Comparison of ENCODE assay signal across 8 cellular contexts in the genomic region with DNA sequence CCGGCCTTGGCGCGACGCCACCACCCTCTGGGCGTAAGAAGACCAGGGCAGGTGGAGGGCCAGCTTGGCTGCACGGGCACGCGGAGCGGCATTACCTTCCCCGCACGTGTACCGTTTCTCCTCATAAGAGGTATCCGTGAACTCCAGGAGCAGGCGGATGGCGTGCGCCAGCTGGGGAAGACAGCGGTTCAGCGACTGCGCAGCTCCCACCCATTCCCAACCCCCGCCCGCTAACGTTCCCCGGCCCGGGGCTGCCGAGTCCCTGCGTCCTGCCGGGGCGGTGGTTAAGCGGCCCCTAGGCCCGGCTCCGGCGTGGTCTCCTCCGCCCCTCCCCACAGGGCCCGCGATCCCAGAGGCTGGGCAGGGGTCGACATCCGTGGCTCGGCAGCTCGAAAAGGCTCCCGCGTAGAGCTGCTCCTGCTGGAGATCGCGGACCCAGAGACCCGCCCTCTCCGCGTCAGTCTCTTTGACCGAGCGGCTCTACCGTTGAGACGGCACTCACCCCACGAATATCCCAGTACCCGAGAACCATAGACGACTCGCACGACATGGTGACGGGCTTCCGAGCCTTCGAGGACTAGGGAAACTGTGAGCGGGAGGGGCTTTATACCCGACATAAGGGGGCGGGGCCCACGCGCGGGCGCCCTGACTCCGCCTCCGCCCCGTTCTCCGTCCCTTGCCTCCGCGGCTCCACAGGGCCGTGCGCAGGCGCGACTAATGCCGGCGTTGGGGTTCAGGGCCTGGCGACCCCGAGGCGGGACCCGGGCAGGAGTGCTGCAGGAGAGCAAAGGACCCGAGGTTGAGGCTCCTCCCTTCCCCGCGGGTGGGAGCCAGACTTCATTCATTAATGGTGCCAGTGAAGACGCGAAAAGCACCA. TPM values are rescaled to one million over a fixed set of nuclear protein-coding genes. Genes with fewer than 3 reads are reported as not detected.
DNase-seq lines count a peak whose midpoint lies in the region; ATAC-seq and TF ChIP-seq lines count a peak whose summit lies in the region.

No MANE protein-coding gene starts in this region.

- no peaks in the 10 kb centered on the region for H3K9me3 Mint-ChIP-seq in CD4-positive, alpha-beta memory T cell
- no peaks in the 10 kb centered on the region for H3K9me3 Mint-ChIP-seq in activated naive CD8-positive, alpha-beta T cell treated with anti-CD3 and anti-CD28 coated beads, Interleukin-2, amount 50 U/mL, for 24 hours

- peak overlapping the region; percentile 73 to 92 (median 87) for H3K4me3 Mint-ChIP-seq in CD4-positive, alpha-beta memory T cell
- H3K4me3 Mint-ChIP-seq in activated naive CD8-positive, alpha-beta T cell treated with anti-CD3 and anti-CD28 coated beads, Interleukin-2, amount 50 U/mL, for 24 hours = peak overlapping the region; percentile 76

- peak overlapping the region; percentile 64 for H4K91ac ChIP-seq in trophoblast cell (ENCODE audit: low read depth, low read length)

- peak overlapping the region; percentile 59 for H3K14ac ChIP-seq in trophoblast cell (ENCODE audit: low read length)

- H4K12ac ChIP-seq in trophoblast cell (ENCODE audit: low read depth, low read length) = peak overlapping the region; percentile 45

- CTCF ChIA-PET in CD4-positive, alpha-beta memory T cell (lab: Charles Lee; ENCODE audit: partially characterized antibody) = interaction anchor here (1.1 to 1.6 kb wide), 3 partner anchors 98 to 245 kb away, joined by 3 to 5 read pairs (median 4); a partner anchor contains a TSS

- H3K4me1 ChIP-seq in CD4-positive, alpha-beta memory T cell (ENCODE audit: insufficient read depth, low read length) = peaks cover 15% of the 10 kb centered on the region
- peaks cover 0 to 17% (median 12%) of the 10 kb centered on the region in 12 donors for H3K4me1 ChIP-seq in heart left ventricle
- peaks cover 5 to 11% of the 10 kb centered on the region in 2 experiments for H3K4me1 ChIP-seq in trophoblast cell (ENCODE audit: control insufficient read depth in 1 of 2, insufficient read depth in 2 of 2, low read length in 2 of 2)
- H3K4me1 ChIP-seq in tibial artery = peaks cover 0 to 16% (median 3%) of the 10 kb centered on the region in 4 donors

- H2AFZ ChIP-seq in trophoblast cell (ENCODE audit: insufficient read depth, low read length, poor library complexity) = peak overlapping the region; percentile 89

- H3K36me3 ChIP-seq in CD4-positive, alpha-beta memory T cell (ENCODE audit: insufficient read depth, low read length) = no peaks in the 10 kb centered on the region
- H3K36me3 ChIP-seq in heart left ventricle (peaks cover 0 to 27% (median 18%) of the 10 kb centered on the region in 9 donors), trophoblast cell (ENCODE audit: control insufficient read depth in 1 of 2, insufficient read depth in 2 of 2, low read length in 2 of 2) (peaks cover 4 to 17% of the 10 kb centered on the region in 2 experiments), tibial artery (peaks cover 7 to 19% (median 12%) of the 10 kb centered on the region in 3 donors)

- no peaks in the 10 kb centered on the region for H3K79me2 ChIP-seq in trophoblast cell (ENCODE audit: control insufficient read depth, insufficient read depth, low read length, poor library complexity)

- peaks cover 0 to 7% of the 10 kb centered on the region in 2 donors for H3K36me3 Mint-ChIP-seq in CD4-positive, alpha-beta memory T cell
- no peaks in the 10 kb centered on the region for H3K36me3 Mint-ChIP-seq in activated naive CD8-positive, alpha-beta T cell treated with anti-CD3 and anti-CD28 coated beads, Interleukin-2, amount 50 U/mL, for 24 hours (ENCODE audit: low read depth)

- 0 to 2% (median 1%) methylated on average over 23 to 86 of the region's 86 CpGs for WGBS in heart left ventricle, 4 donors
- no CpG with 5 or more reads among the region's 86 CpGs for WGBS in trophoblast cell (ENCODE audit: extremely low coverage, insufficient coverage, insufficient read length)

- no peak overlapping the region for H2BK5ac ChIP-seq in trophoblast cell (ENCODE audit: low read depth, low read length, poor library complexity)

- H2BK12ac ChIP-seq in trophoblast cell (ENCODE audit: low read length) = peak overlapping the region; percentile 16

- H3K4me3 ChIP-seq in CD4-positive, alpha-beta memory T cell (ENCODE audit: low read length in 2 of 2) = peak overlapping the region; percentile 52 to 54
- peak overlapping the region; percentile 80 for H3K4me3 ChIP-seq in LNCaP clone FGC (ENCODE audit: low read depth, low read length)
- peak overlapping the region; percentile 28 to 88 (median 66) for H3K4me3 ChIP-seq in heart left ventricle
- peak overlapping the region; percentile 78 for H3K4me3 ChIP-seq in trophoblast cell (ENCODE audit: low read depth, low read length)
- H3K4me3 ChIP-seq in tibial artery = peak overlapping the region; percentile 74 to 76

- H3K27ac Mint-ChIP-seq in CD4-positive, alpha-beta memory T cell = peak overlapping the region; percentile 7 to 93 (median 90)
- peak overlapping the region; percentile 75 for H3K27ac Mint-ChIP-seq in activated naive CD8-positive, alpha-beta T cell treated with anti-CD3 and anti-CD28 coated beads, Interleukin-2, amount 50 U/mL, for 24 hours

- POLR2A ChIA-PET in CD4-positive, alpha-beta memory T cell (lab: Charles Lee; ENCODE audit: partially characterized antibody) = interaction anchor here (0.8 to 1.7 kb wide), 6 partner anchors 11 to 246 kb away, joined by 4 to 7 read pairs (median 4); a partner anchor contains a TSS

- peak overlapping the region; percentile 59 for H3K18ac ChIP-seq in trophoblast cell (ENCODE audit: low read length)

- H3K4me1 Mint-ChIP-seq in CD4-positive, alpha-beta memory T cell = peaks cover 8 to 16% (median 13%) of the 10 kb centered on the region in 4 donors
- H3K4me1 Mint-ChIP-seq in activated naive CD8-positive, alpha-beta T cell treated with anti-CD3 and anti-CD28 coated beads, Interleukin-2, amount 50 U/mL, for 24 hours = peaks cover 17% of the 10 kb centered on the region

- intact Hi-C loops in CD4-positive, alpha-beta memory T cell (cut with micrococcal nuclease) = loop anchor here (1.0 kb wide), 1 partner anchor 244 kb away; a partner anchor contains a TSS
- intact Hi-C loops in heart left ventricle (cut with DNase I) (loop anchor here in 1 of 10 donors (5.0 kb wide), 1 partner anchor 32 kb away; no protein-coding TSS in a partner anchor), tibial artery (cut with DNase I; ENCODE audit: low total_unique reads) (no loop called here)

- peak; percentile 77 to 84 (median 81) for DNase-seq in CD4-positive, alpha-beta memory T cell
- DNase-seq in LNCaP clone FGC (ENCODE audit: low read depth) (peak; percentile 19), T follicular helper cell (ENCODE audit: low read depth) (peak; percentile 80), heart left ventricle (peak; percentile 77 to 92 (median 80)), trophoblast cell (peak; percentile 38 to 72), tibial artery (peak; percentile 68 to 90)
- peak; percentile 84 for DNase-seq in activated naive CD8-positive, alpha-beta T cell treated with anti-CD3 and anti-CD28 coated beads, Interleukin-2, amount 50 U/mL, for 24 hours

- H3K27me3 ChIP-seq in CD4-positive, alpha-beta memory T cell (ENCODE audit: insufficient read depth, low read length) = no peaks in the 10 kb centered on the region
- peaks cover 0 to 10% (median 0%) of the 10 kb centered on the region in 9 donors for H3K27me3 ChIP-seq in heart left ventricle
- no peaks in the 10 kb centered on the region for H3K27me3 ChIP-seq in trophoblast cell (ENCODE audit: insufficient read depth, low read length)
- no peaks in the 10 kb centered on the region for H3K27me3 ChIP-seq in tibial artery

- peak overlapping the region; percentile 44 for H3K27ac ChIP-seq in CD4-positive, alpha-beta memory T cell (ENCODE audit: low read depth, low read length)
- peak overlapping the region in 11 of 12 donors; percentile 5 to 84 (median 64) for H3K27ac ChIP-seq in heart left ventricle
- H3K27ac ChIP-seq in trophoblast cell (ENCODE audit: low read depth, low read length) = no peak overlapping the region
- H3K27ac ChIP-seq in tibial artery = peak overlapping the region; percentile 79 to 86

- peak overlapping the region; percentile 75 for H3K9ac ChIP-seq in trophoblast cell (ENCODE audit: low read length)

- no peak overlapping the region for H2AK5ac ChIP-seq in trophoblast cell (ENCODE audit: low read length)

- TF ChIP-seq POLR2A in heart left ventricle (IDR thresholded peaks at IDR 0.05) = peak; percentile 59 to 83

- peak overlapping the region; percentile 90 for H3K4me2 ChIP-seq in trophoblast cell (ENCODE audit: low read length)

- TF ChIP-seq CTCF in LNCaP clone FGC (IDR thresholded peaks at IDR 0.05; ENCODE audit: control insufficient read depth, extremely low read depth, insufficient read depth) (no peak), heart left ventricle (IDR thresholded peaks at IDR 0.05) (no peak), tibial artery (IDR thresholded peaks at IDR 0.05) (no peak)

- ATAC-seq in GM21515 (IDR thresholded peaks at IDR 0.05; ENCODE audit: unreplicated experiment) (peak; percentile 73), heart left ventricle (peak; percentile 94 to 99 (median 98))
- peak; percentile 89 for ATAC-seq in activated naive CD8-positive, alpha-beta T cell treated with anti-CD3 and anti-CD28 coated beads, Interleukin-2, amount 50 U/mL, for 24 hours

- no peaks in the 10 kb centered on the region for H3K9me3 ChIP-seq in CD4-positive, alpha-beta memory T cell (ENCODE audit: control insufficient read depth in 1 of 2, low read length in 2 of 2)
- H3K9me3 ChIP-seq in heart left ventricle = no peaks in the 10 kb centered on the region
- H3K9me3 ChIP-seq in trophoblast cell (ENCODE audit: insufficient read depth, low read depth, low read length) = no peaks in the 10 kb centered on the region
- no peaks in the 10 kb centered on the region for H3K9me3 ChIP-seq in tibial artery

- peak overlapping the region; percentile 63 for H4K8ac ChIP-seq in trophoblast cell (ENCODE audit: low read depth, low read length)

- peaks cover 11% of the 10 kb centered on the region for H3K79me1 ChIP-seq in trophoblast cell (ENCODE audit: low read length)

- H3K27me3 Mint-ChIP-seq in CD4-positive, alpha-beta memory T cell = peaks cover 0 to 18% of the 10 kb centered on the region in 2 donors
- peaks cover 18% of the 10 kb centered on the region for H3K27me3 Mint-ChIP-seq in activated naive CD8-positive, alpha-beta T cell treated with anti-CD3 and anti-CD28 coated beads, Interleukin-2, amount 50 U/mL, for 24 hours

- H3K23ac ChIP-seq in trophoblast cell (ENCODE audit: low read length) = no peak overlapping the region

- H2BK120ac ChIP-seq in trophoblast cell (ENCODE audit: insufficient read depth, low read length, poor library complexity) = peak overlapping the region; percentile 12

- peak overlapping the region; percentile 13 for H3K4ac ChIP-seq in trophoblast cell (ENCODE audit: low read depth, low read length)

RNA-seq across cellular contexts. Expression of a gene that starts 0.9 kb away (rescaled TPM):
- 1 to 10 TPM; 1.2 TPM for total RNA-seq in CD4-positive, alpha-beta memory T cell
- polyA plus RNA-seq in CD4-positive, alpha-beta memory T cell = 10 to 100 TPM; 25.7 to 44.3 TPM
- total RNA-seq in heart left ventricle = 100 to 1,000 TPM in 4 of 9 donors, 10 to 100 TPM in 5; 52.3 to 237 (median 91.5) TPM
- polyA plus RNA-seq in heart left ventricle = 100 to 1,000 TPM in 1 of 2 donors, 10 to 100 TPM in 1; 53.1 to 224 TPM
- 67.7 and 68.6 TPM in 2 replicates for polyA plus RNA-seq in trophoblast cell (2013)

RNA-seq across cellular contexts. Expression of a gene that starts 23.7 kb away (rescaled TPM):
- total RNA-seq in CD4-positive, alpha-beta memory T cell = not detected
- not detected for polyA plus RNA-seq in CD4-positive, alpha-beta memory T cell
- under 1 TPM in 5 of 9 donors, not detected in 4; 0.25 to 0.75 (median 0.29) TPM for total RNA-seq in heart left ventricle
- polyA plus RNA-seq in heart left ventricle = under 1 TPM in 1 of 2 donors, not detected in 1; 0.30 TPM
- not detected in 2 replicates for polyA plus RNA-seq in trophoblast cell (2013)

RNA-seq across cellular contexts. Expression of a gene that starts 27.9 kb away (rescaled TPM):
- not detected for total RNA-seq in CD4-positive, alpha-beta memory T cell
- polyA plus RNA-seq in CD4-positive, alpha-beta memory T cell = not detected
- total RNA-seq in heart left ventricle = 1 to 10 TPM in 7 of 9 donors, under 1 TPM in 1, not detected in 1; 0.58 to 9.0 (median 2.2) TPM
- polyA plus RNA-seq in heart left ventricle = 1 to 10 TPM in 1 of 2 donors, under 1 TPM in 1; 0.49 to 1.4 TPM
- not detected in 2 replicates for polyA plus RNA-seq in trophoblast cell (2013)

RNA-seq across cellular contexts. Expression of a gene that starts 52.4 kb away (rescaled TPM):
- not detected for total RNA-seq in CD4-positive, alpha-beta memory T cell
- under 1 TPM in 1 of 2 donors, not detected in 1; 0.49 TPM for polyA plus RNA-seq in CD4-positive, alpha-beta memory T cell
- total RNA-seq in heart left ventricle = 10 to 100 TPM in 5 of 9 donors, not detected in 4; 17.9 to 60.0 (median 26.8) TPM
- polyA plus RNA-seq in heart left ventricle = 10 to 100 TPM in 1 of 2 donors, under 1 TPM in 1; 0.10 to 39.5 TPM
- 3.6 and 3.8 TPM in 2 replicates for polyA plus RNA-seq in trophoblast cell (2013)

Comparison
In these comparisons a context has a peak if more than half of its experiments do, and no peak if none do; other contexts are left out.
1. DNase-seq: peak in every context shown above with its lines; median percentile 84 in activated naive CD8-positive, alpha-beta T cell treated with anti-CD3 and anti-CD28 coated beads, Interleukin-2, amount 50 U/mL, for 24 hours; 81 in CD4-positive, alpha-beta memory T cell; 80 in T follicular helper cell; 80 in heart left ventricle; 79 in tibial artery; 55 in trophoblast cell; 19 in LNCaP clone FGC.
2. RNA of a gene that starts 0.9 kb away (total RNA-seq): 52.3 to 237 TPM in heart left ventricle; 1.2 TPM in CD4-positive, alpha-beta memory T cell; every median in the first group is over 10 times any median in the second.
3. Peak in every context shown above with its lines, with median percentiles within 50 percentile points of each other: H3K4me3 ChIP-seq and ATAC-seq.